Comparison of ENCODE assay signal across 8 cellular contexts in the genomic region with DNA sequence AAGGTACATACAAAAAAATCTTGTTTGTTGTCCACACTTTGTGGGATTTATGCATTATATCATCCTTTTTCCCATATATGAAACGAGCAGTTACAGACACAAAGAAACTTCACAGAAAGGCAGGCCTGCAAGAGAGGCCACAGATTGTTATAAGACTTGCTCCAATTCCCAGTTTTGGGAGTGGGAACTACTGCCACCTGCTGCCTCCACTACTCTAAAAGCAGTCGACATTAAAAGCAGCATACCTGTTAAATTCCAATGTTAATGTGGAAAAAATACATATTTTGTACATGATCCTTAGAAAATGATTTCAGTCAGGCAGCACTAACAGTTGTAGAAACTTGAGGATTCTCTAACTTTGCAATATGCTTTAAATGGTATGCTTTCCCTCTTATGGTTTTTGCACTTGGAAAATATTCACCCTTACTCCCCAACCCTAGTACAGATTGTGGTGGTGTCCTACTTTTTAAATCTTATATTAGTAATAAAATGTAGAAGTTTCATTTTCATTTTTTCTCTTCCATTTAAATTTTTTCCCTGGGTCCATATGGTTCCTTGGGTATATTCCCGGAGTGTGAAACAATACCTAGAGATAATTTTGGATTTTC. TPM values are rescaled to one million over a fixed set of nuclear protein-coding genes. Genes with fewer than 3 reads are reported as not detected.
DNase-seq lines count a peak whose midpoint lies in the region; ATAC-seq, FAIRE-seq and TF ChIP-seq lines count a peak whose summit lies in the region.

No MANE protein-coding gene starts in this region.

- no peaks in the 10 kb centered on the region for H3K27me3 Mint-ChIP-seq in astrocyte (ENCODE audit: low read depth, unreplicated experiment)

- TF ChIP-seq CTCF in AG04450 (IDR thresholded peaks at IDR 0.05; ENCODE audit: low read depth, low read length) (peak; percentile 52), astrocyte (IDR thresholded peaks at IDR 0.05; ENCODE audit: insufficient read depth, low read depth, low read length) (peak; percentile 40)

- H2AFZ ChIP-seq in astrocyte (ENCODE audit: low read depth, low read length) (no peak overlapping the region), Karpas-422 (ENCODE audit: low read length) (no peak overlapping the region)

- DNase-seq in AG04450 (ENCODE audit: low read depth, low spot score) (no peak), NCI-H1105 (lab: John Stamatoyannopoulos, UW) (peak; percentile 21), astrocyte (ENCODE audit: low read depth) (no peak), kidney tubule cell (ENCODE audit: low spot score) (peak; percentile 56), Karpas-422 (no peak), inferior parietal cortex (ENCODE audit: extremely low spot score) (no peak)

- no peak overlapping the region for H3K4me3 ChIP-seq in AG04450 (ENCODE audit: low read depth, low read length)
- H3K4me3 ChIP-seq in astrocyte (ENCODE audit: insufficient read depth, low read depth, low read length), result no peak overlapping the region
- H3K4me3 ChIP-seq in Karpas-422 (ENCODE audit: low read length), result no peak overlapping the region

- H3K36me3 ChIP-seq in astrocyte (ENCODE audit: insufficient read depth, low read length) (no peaks in the 10 kb centered on the region), Karpas-422 (ENCODE audit: insufficient read depth, low read length) (no peaks in the 10 kb centered on the region)

- H3K9me3 Mint-ChIP-seq in astrocyte (ENCODE audit: unreplicated experiment), result no peaks in the 10 kb centered on the region

- no peaks in the 10 kb centered on the region for H3K9me2 ChIP-seq in Karpas-422 (replicated peaks; ENCODE audit: insufficient read depth, low read length)

- POLR2A ChIA-PET in AG04450 (lab: Yijun Ruan, JAX), result no interaction called here

- H3K27ac ChIP-seq in AG04450 (ENCODE audit: low read depth, low read length), result no peak overlapping the region
- H3K27ac ChIP-seq in astrocyte (ENCODE audit: low read depth, low read length), result no peak overlapping the region
- H3K27ac ChIP-seq in Karpas-422 (ENCODE audit: low read length), result no peak overlapping the region

- no peaks in the 10 kb centered on the region for H3K36me3 Mint-ChIP-seq in astrocyte (ENCODE audit: low read depth, unreplicated experiment)

- no peak overlapping the region for H3K4me2 ChIP-seq in astrocyte (ENCODE audit: low read length)
- H3K4me2 ChIP-seq in Karpas-422 (ENCODE audit: low read depth, low read length, poor library complexity, severe bottlenecking), result no peak overlapping the region

- no peaks in the 10 kb centered on the region for H3K79me2 ChIP-seq in astrocyte (ENCODE audit: insufficient read depth, low read length)
- no peaks in the 10 kb centered on the region for H3K79me2 ChIP-seq in Karpas-422 (ENCODE audit: low read length)

- no peak overlapping the region for H3K4me3 Mint-ChIP-seq in astrocyte (ENCODE audit: unreplicated experiment)

- no peak for FAIRE-seq in astrocyte (lab: Jason Lieb, UNC)

- no peak overlapping the region for H3K27ac Mint-ChIP-seq in astrocyte (ENCODE audit: unreplicated experiment)

- H3K9me3 ChIP-seq in AG04450 (ENCODE audit: control insufficient read depth, insufficient read depth, low read length) (no peaks in the 10 kb centered on the region), astrocyte (ENCODE audit: insufficient read depth, low read depth, low read length) (no peaks in the 10 kb centered on the region), Karpas-422 (ENCODE audit: low read length) (no peaks in the 10 kb centered on the region)

- H3K4me1 Mint-ChIP-seq in astrocyte (ENCODE audit: low read depth, unreplicated experiment), result peaks cover 25% of the 10 kb centered on the region

- no peak overlapping the region for H3K9ac ChIP-seq in astrocyte (ENCODE audit: low read length)
- H3K9ac ChIP-seq in Karpas-422 (ENCODE audit: low read length), result no peak overlapping the region

- no peak for ATAC-seq in GM18868 (IDR thresholded peaks at IDR 0.05; ENCODE audit: unreplicated experiment)
- ATAC-seq in GM18909 (IDR thresholded peaks at IDR 0.05; ENCODE audit: poor library complexity, unreplicated experiment), result no peak

- H3K27me3 ChIP-seq in AG04450 (ENCODE audit: control insufficient read depth, insufficient read depth, low read length), result no peaks in the 10 kb centered on the region
- no peaks in the 10 kb centered on the region for H3K27me3 ChIP-seq in astrocyte (ENCODE audit: insufficient read depth, low read length)
- no peaks in the 10 kb centered on the region for H3K27me3 ChIP-seq in Karpas-422 (ENCODE audit: low read length)

- CTCF ChIA-PET in AG04450 (lab: Charles Lee), result interaction anchor here (1.1 kb wide), 1 partner anchor 179 kb away, joined by 5 read pairs; no protein-coding TSS in a partner anchor

- peaks cover 7% of the 10 kb centered on the region for H3K4me1 ChIP-seq in astrocyte (ENCODE audit: insufficient read depth, low read length)
- no peaks in the 10 kb centered on the region for H3K4me1 ChIP-seq in Karpas-422 (ENCODE audit: low read length)

- no peaks in the 10 kb centered on the region for H4K20me1 ChIP-seq in astrocyte (ENCODE audit: insufficient read depth, low read length)
- no peaks in the 10 kb centered on the region for H4K20me1 ChIP-seq in Karpas-422 (ENCODE audit: insufficient read depth, low read depth, low read length)

RNA-seq across cellular contexts. Expression of gene SLC38A11, which starts 37.9 kb away (rescaled TPM):
- 0.16 and 0.52 TPM in 2 replicates for polyA plus RNA-seq in AG04450 (2011; rRNA removed)
- not detected in 2 replicates for polyA minus RNA-seq in AG04450 (2011; rRNA and poly(A)+ RNA removed)
- total RNA-seq in astrocyte, result not detected in 2 replicates
- not detected in 2 replicates for total RNA-seq in Karpas-422 (2014; rRNA removed; shearing (Covaris generic); ENCODE audit: low replicate concordance)

Comparison
In these comparisons a context has a peak if more than half of its experiments do, and no peak if none do; other contexts are left out.
1. DNase-seq: peak in NCI-H1105 (single experiment) and kidney tubule cell (single experiment); none in AG04450 (single experiment), astrocyte (single experiment), Karpas-422 (single experiment) and inferior parietal cortex (single experiment).